ENCODE assay signal across 8 cellular contexts in the genomic region with DNA sequence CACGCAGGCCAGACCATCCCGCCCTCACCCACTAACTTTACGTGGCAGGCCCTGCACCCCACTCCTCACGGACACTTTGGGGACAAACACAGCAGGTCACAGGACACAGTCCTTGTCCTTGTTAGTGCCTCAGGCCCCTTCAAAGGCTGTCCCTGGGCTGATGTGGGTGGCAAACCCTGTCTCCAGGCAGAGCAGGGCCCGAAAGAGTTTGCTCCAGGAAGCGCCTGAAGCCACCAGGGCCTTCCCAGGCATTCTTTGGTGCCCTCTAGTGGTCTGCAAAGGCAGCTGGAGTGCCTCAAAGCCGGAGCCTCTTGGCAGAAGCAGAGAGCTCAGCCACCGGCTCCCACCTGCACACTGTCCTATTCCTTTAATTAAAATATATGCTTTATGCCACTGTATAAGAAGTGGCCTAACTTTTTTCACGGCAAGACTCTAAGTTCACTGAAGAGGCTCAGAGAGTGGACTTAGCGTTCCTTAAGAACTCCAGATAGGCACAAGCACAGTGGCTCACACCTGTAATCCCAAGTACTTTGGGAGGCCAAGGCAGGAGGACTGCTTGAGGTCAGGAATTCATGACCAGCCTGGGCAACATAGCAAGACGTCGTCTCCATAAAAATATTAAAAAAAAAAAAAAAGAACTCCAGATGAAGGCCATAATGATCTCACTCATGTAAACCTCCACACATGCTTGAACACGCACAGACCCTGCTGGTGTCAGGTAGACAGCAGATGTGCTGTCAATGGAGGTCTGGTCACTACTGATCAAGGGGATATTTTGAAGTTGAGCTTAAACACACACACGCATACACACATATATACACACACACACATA. TPM values are rescaled to one million over a fixed set of nuclear protein-coding genes. Genes with fewer than 3 reads are reported as not detected.
A peak's percentile ranks its signal among the peaks of the same experiment; 100 is the strongest.
DNase-seq lines count a peak whose midpoint lies in the region; ATAC-seq and TF ChIP-seq lines count a peak whose summit lies in the region.

No MANE protein-coding gene starts in this region.

- intact Hi-C loops in vagina (cut with DNase I) = no loop called here

- H3K27me3 Mint-ChIP-seq in T-helper 2 cell treated with Interferon-gamma antibody and Interleukin-4, amounts not matched to agents 5 μg/mL and 100 μg/mL, for 36 hours (ENCODE audit: low read depth) = no peaks in the 10 kb centered on the region

- no peak for TF ChIP-seq POLR2A in vagina (IDR thresholded peaks at IDR 0.05)

- H3K4me1 ChIP-seq in right atrium auricular region = peaks cover 0 to 50% of the 10 kb centered on the region in 2 donors
- H3K4me1 ChIP-seq in vagina = peaks cover 57% of the 10 kb centered on the region

- H3K4me3 Mint-ChIP-seq in T-helper 2 cell treated with Interferon-gamma antibody and Interleukin-4, amounts not matched to agents 5 μg/mL and 100 μg/mL, for 36 hours = no peak overlapping the region

- H3K27me3 ChIP-seq in right atrium auricular region = no peaks in the 10 kb centered on the region
- H3K27me3 ChIP-seq in vagina = no peaks in the 10 kb centered on the region

- POLR2A ChIA-PET in GM10248 (lab: Yijun Ruan, JAX) = interaction anchor here (1.2 kb wide), 1 partner anchor 106 kb away, joined by 3 read pairs; no protein-coding TSS in a partner anchor

- H3K9me3 ChIP-seq in right atrium auricular region (no peaks in the 10 kb centered on the region), vagina (no peaks in the 10 kb centered on the region)

- H3K27ac ChIP-seq in angular gyrus (ENCODE audit: low read depth, low read length) (peak overlapping the region; percentile 66), right atrium auricular region (peak overlapping the region; percentile 86 to 94), vagina (peak overlapping the region; percentile 83)

- H3K36me3 ChIP-seq in right atrium auricular region = peaks cover 28% of the 10 kb centered on the region
- peaks cover 0 to 20% of the 10 kb centered on the region in 2 donors for H3K36me3 ChIP-seq in vagina

- DNase-seq in GM10248 (ENCODE audit: extremely low spot score) (peak; percentile 86), MV-4-11 (lab: John Stamatoyannopoulos, UW) (peak; percentile 83), right atrium auricular region (ENCODE audit: low spot score) (peak; percentile 86), retina (peak; percentile 76), vagina (ENCODE audit: extremely low spot score in 2 of 2) (no peak)
- peak; percentile 75 for DNase-seq in T-helper 2 cell treated with Interferon-gamma antibody and Interleukin-4, amounts not matched to agents 5 μg/mL and 100 μg/mL, for 36 hours (ENCODE audit: low spot score)

- H3K9me3 Mint-ChIP-seq in T-helper 2 cell treated with Interferon-gamma antibody and Interleukin-4, amounts not matched to agents 5 μg/mL and 100 μg/mL, for 36 hours = no peaks in the 10 kb centered on the region

- H3K36me3 Mint-ChIP-seq in T-helper 2 cell treated with Interferon-gamma antibody and Interleukin-4, amounts not matched to agents 5 μg/mL and 100 μg/mL, for 36 hours (ENCODE audit: low read depth) = peaks cover 24% of the 10 kb centered on the region

- TF ChIP-seq CTCF in GM10248 (IDR thresholded peaks at IDR 0.05; ENCODE audit: control extremely low read depth, extremely low read depth, low read depth, missing control alignments) (peak; percentile 95), right atrium auricular region (IDR thresholded peaks at IDR 0.05) (peak; percentile 91 to 96), vagina (IDR thresholded peaks at IDR 0.05) (peak; percentile 89 to 95 (median 89))

- peaks cover 21% of the 10 kb centered on the region for H3K4me1 Mint-ChIP-seq in T-helper 2 cell treated with Interferon-gamma antibody and Interleukin-4, amounts not matched to agents 5 μg/mL and 100 μg/mL, for 36 hours (ENCODE audit: low read depth)

- no peak for ATAC-seq in GM21576 (IDR thresholded peaks at IDR 0.05; ENCODE audit: unreplicated experiment)

- H3K27ac Mint-ChIP-seq in T-helper 2 cell treated with Interferon-gamma antibody and Interleukin-4, amounts not matched to agents 5 μg/mL and 100 μg/mL, for 36 hours = peak overlapping the region; percentile 15

- H3K4me3 ChIP-seq in right atrium auricular region (no peak overlapping the region), vagina (no peak overlapping the region)

- CTCF ChIA-PET in GM10248 (lab: Yijun Ruan, JAX) = interaction anchor here (0.6 to 6.1 kb wide), 56 partner anchors 8 to 242 kb away, joined by 3 to 233 read pairs (median 4); partner anchors contain the start of genes MYH9 and TXN2

RNA-seq across cellular contexts. Expression of gene TXN2, which starts 11.1 kb away (rescaled TPM):
- 10 to 100 TPM; 70.6 to 82.1 TPM for total RNA-seq in right atrium auricular region
- 46.9 TPM for total RNA-seq in vagina

RNA-seq across cellular contexts. Expression of gene FOXRED2, which starts 36.5 kb away (rescaled TPM):
- total RNA-seq in right atrium auricular region (1 to 10 TPM; 3.7 to 5.7 TPM), vagina (3.7 TPM)

RNA-seq across cellular contexts. Expression of gene EIF3D, which starts 58.6 kb away (rescaled TPM):
- total RNA-seq in right atrium auricular region (100 to 1,000 TPM; 177 to 185 TPM), vagina (266 TPM)

Comparison
In these comparisons a context has a peak if more than half of its experiments do, and no peak if none do; other contexts are left out.
1. DNase-seq: peak in GM10248 (single experiment), MV-4-11 (single experiment), T-helper 2 cell treated with Interferon-gamma antibody and Interleukin-4, amounts not matched to agents 5 μg/mL and 100 μg/mL, for 36 hours (single experiment), right atrium auricular region (single experiment) and retina (single experiment); none in vagina (0 of 2).
2. Peak in every context shown above with its lines, with median percentiles within 50 percentile points of each other: CTCF ChIP-seq and H3K27ac ChIP-seq.